In the genomic region with DNA sequence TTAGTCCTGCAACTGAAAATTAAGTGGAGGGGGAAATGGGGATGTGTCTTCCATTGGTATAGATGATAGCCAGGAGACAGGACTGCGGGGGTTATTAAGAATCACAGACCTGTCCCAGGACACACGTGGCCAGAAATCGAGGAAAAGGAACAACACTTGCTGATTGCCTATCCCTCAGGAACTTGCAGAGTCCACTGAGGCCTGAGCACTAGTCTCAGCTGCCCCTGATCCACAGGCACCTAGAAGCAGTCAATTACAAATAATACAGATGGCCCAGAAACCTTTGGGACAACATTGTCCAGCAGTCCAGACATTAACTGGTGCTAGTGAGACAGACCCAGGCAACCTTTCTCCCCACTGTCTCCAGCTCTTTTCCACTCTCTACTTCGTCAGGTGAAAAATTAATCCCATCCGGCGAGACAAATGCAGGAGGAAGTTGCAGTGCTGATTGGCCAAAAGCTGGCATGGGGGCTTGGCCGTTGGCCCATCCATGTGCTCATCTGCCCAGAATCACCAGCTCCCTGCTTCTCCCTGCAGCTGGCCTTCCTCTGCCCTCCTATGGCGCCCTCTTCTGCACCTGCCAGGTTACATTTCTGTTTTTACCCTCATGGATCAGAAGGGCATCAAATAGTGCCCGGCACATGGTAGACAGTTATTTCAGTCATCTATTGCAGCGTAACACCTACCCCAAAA, we compare ENCODE assay signal across 9 cellular contexts. TPM values are rescaled to one million over a fixed set of nuclear protein-coding genes. Genes with fewer than 3 reads are reported as not detected.
A peak's percentile ranks its signal among the peaks of the same experiment; 100 is the strongest.
DNase-seq lines count a peak whose midpoint lies in the region; ATAC-seq, FAIRE-seq and TF ChIP-seq lines count a peak whose summit lies in the region.
"Had no signal": no experiment of that assay in that cellular context is flagged by ENCODE, and none has a peak within 500 bp of the region (broad histone marks: within the 10 kb centered on the region; RNA-seq: fewer than 3 reads in every experiment).

No MANE protein-coding gene starts in this region.

- H3K36me3 ChIP-seq in WERI-Rb-1, result no peaks in the 10 kb centered on the region; the same call in 1 of the 2 replicates

- no peak for FAIRE-seq in GM19239 (lab: Jason Lieb, UNC)

- DNase-seq in Daoy (ENCODE audit: low read depth) (peak; percentile 86), MV-4-11 (lab: John Stamatoyannopoulos, UW) (peak; percentile 33), WERI-Rb-1 (peak; percentile 67), fibroblast of mammary gland (ENCODE audit: low read depth) (peak; percentile 49), retinal pigment epithelial cell (ENCODE audit: low read depth) (no peak), epidermal melanocyte (ENCODE audit: insufficient read length, low spot score) (no peak), GM19239 (ENCODE audit: insufficient read length, low spot score) (no peak)

- no peak overlapping the region for H3K27ac ChIP-seq in WERI-Rb-1
- H3K27ac ChIP-seq: SJSA1 had no signal

- H3K4me3 ChIP-seq in WERI-Rb-1 (ENCODE audit: low read depth, low read length), result no peak overlapping the region
- H3K4me3 ChIP-seq in fibroblast of mammary gland (ENCODE audit: control insufficient read depth, low read depth, low read length), result no peak overlapping the region
- no peak overlapping the region for H3K4me3 ChIP-seq in retinal pigment epithelial cell (ENCODE audit: low read length)
- H3K4me3 ChIP-seq: SJSA1 had no signal

- TF ChIP-seq CTCF in WERI-Rb-1 (IDR thresholded peaks at IDR 0.05; ENCODE audit: low read depth, low read length) (peak; percentile 73), fibroblast of mammary gland (conservative IDR thresholded peaks at IDR 0.05; ENCODE audit: control insufficient read depth, insufficient read depth, low read depth, low read length) (peak; percentile 44), retinal pigment epithelial cell (conservative IDR thresholded peaks at IDR 0.05; ENCODE audit: low read depth, low read length) (peak; percentile 53)

- ATAC-seq in HG02840 (IDR thresholded peaks at IDR 0.05; ENCODE audit: low FRiP score, unreplicated experiment), result no peak

- no peaks in the 10 kb centered on the region for H3K27me3 ChIP-seq in WERI-Rb-1 (ENCODE audit: insufficient read depth, low read depth, severe bottlenecking)
- H3K27me3 ChIP-seq: SJSA1 had no signal

- no peaks in the 10 kb centered on the region for H3K9me3 ChIP-seq in WERI-Rb-1 (ENCODE audit: severe bottlenecking)
- H3K9me3 ChIP-seq: SJSA1 had no signal

RNA-seq across cellular contexts. Expression of a gene that starts 3.5 kb away (rescaled TPM):
- total RNA-seq in Daoy (2014; rRNA removed; shearing (Covaris generic)), result 19.1 and 19.2 TPM in 2 replicates

Comparison
In these comparisons a context has a peak if more than half of its experiments do, and no peak if none do; other contexts are left out.
1. DNase-seq: peak in Daoy (single experiment), MV-4-11 (single experiment), WERI-Rb-1 (single experiment) and fibroblast of mammary gland (single experiment); none in retinal pigment epithelial cell (single experiment), epidermal melanocyte (single experiment) and GM19239 (single experiment).
2. Peak in every context shown above with its lines, with median percentiles within 50 percentile points of each other: CTCF ChIP-seq.